ENCODE assay signal across 14 cellular contexts in the genomic region with DNA sequence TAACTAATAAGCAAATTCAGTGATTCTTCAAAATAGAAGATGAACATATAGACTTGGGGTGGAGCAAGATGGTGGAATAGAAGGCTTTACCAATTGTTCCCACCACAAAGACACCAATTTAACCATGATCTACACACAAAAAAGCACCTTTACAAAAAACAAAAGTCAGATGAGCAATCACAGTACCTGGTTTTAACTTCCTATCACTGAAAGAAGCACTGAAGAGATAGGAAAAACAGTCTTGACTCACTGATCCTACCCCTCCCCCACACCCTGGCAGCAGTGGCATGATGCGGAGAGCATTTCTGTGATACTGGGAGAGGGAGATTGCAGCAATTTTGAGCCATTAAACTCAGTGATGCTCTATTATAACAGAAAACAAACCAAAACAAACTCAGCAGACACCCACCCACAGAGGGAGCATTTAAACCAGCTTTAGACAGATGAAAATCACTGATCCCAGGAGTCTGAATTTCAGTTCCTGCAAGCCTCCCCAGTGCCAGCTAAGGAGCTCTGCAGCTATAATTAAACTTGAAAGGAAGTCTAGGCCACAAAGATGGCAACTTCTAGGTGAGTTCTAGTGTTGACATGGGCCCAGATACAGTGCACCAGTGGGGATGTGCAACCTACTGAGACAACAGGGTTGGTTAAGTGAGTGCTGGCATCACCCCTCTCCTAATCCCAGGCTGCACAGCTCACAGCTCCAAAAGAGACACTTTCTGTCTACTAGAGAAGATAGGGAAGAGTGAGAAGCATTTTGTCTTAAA.
"Had no signal": no experiment of that assay in that cellular context is flagged by ENCODE, and none has a peak within 500 bp of the region (broad histone marks: within the 10 kb centered on the region; RNA-seq: fewer than 3 reads in every experiment).

No MANE protein-coding gene starts in this region.

- H3K4me1 ChIP-seq: adrenal gland, left lung, psoas muscle, right lobe of liver, upper lobe of left lung had no signal

- H3K27ac Mint-ChIP-seq: natural killer cell; T-helper 1 cell treated with Interleukin-12 subunit alpha and Interleukin-12 subunit beta and Interleukin-4 antibody, amounts not matched to agents 30 μg/mL and 1 μg/mL, for 36 hours; WTC11 had no signal

- H3K27me3 Mint-ChIP-seq: central memory CD8-positive, alpha-beta T cell had no signal

- H3K4me3 ChIP-seq: adrenal gland, left lung, psoas muscle, right lobe of liver, upper lobe of left lung had no signal

- H3K27me3 ChIP-seq: adrenal gland, left lung, right lobe of liver, upper lobe of left lung had no signal

- H3K9me3 ChIP-seq: adrenal gland, right lobe of liver had no signal

- DNase-seq: activated gamma-delta T cell treated with Interleukin-2 at 50 U/mL for 16 hours; adrenal gland; effector memory CD4-positive, alpha-beta T cell; left lung; natural killer cell; psoas muscle; right lobe of liver; Right ventricle myocardium superior; stimulated activated naive CD4-positive, alpha-beta T cell; upper lobe of left lung had no signal

- H3K4me1 Mint-ChIP-seq: central memory CD8-positive, alpha-beta T cell; natural killer cell had no signal

- H3K36me3 Mint-ChIP-seq: WTC11 had no signal

- H3K4me3 Mint-ChIP-seq: central memory CD8-positive, alpha-beta T cell; natural killer cell; T-helper 1 cell treated with Interleukin-12 subunit alpha and Interleukin-12 subunit beta and Interleukin-4 antibody, amounts not matched to agents 30 μg/mL and 1 μg/mL, for 36 hours; WTC11 had no signal

- H3K36me3 ChIP-seq: adrenal gland, left lung, right lobe of liver, upper lobe of left lung had no signal

- ATAC-seq: left lung, natural killer cell, psoas muscle, right lobe of liver, SK-N-SH treated with all-trans-retinoic acid at 6 μM for 48 hours had no signal

- H3K27ac ChIP-seq: adrenal gland, left lung, psoas muscle, right lobe of liver, upper lobe of left lung had no signal
